1 cellular context compared by ENCODE assay signal in the genomic region with DNA sequence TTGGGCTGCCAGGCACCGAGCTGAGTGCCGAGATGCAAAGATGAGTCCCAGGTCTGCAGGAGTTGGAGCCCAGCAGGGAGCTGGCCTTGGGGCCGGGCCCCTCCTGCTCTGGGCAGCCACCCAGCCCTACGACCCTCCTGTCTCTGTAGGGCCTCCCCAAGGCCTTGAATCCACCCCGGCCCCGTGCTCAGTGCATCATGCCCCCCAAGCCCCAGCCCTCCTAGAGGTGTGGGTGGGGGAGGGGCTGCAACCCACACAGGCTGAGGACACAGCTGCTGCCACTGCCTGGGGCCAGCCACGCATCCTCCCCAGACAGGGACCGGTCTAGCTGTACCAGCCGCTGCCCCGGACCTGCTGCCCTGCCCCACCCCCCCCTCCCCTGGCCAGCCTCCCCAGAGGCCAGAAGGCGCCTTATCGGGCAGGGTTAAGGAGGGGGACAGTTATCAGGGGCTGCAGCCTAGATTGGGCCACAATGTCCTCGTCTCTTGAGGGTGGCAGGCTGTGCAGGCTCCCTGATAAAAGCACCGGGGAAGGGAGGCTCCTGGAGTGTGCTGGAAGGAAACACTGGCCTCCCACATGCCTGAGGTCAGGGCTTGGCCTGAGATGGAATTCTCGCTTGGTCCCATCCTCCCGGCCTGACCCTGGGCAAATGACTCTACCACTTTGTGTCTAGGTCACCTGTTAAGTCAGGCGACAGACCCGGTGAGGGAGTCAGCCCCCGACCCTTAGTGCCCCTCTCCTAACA.
A peak's percentile ranks its signal among the peaks of the same experiment; 100 is the strongest.
TF ChIP-seq lines count a peak whose summit lies in the region.

No MANE protein-coding gene starts in this region.

TF ChIP-seq in K562, 482 proteins besides CTCF, POLR2A, EP300 and RAD21 (continued from another document and continues in another):
- TF ChIP-seq ZBTB5 (IDR thresholded peaks at IDR 0.05) (no peak), HMG20B (CRISPR knock-in tag; IDR thresholded peaks at IDR 0.05) (no peak), TBP (optimal IDR thresholded peaks at IDR 0.05; ENCODE audit: low read depth, low read length) (peak; percentile 35), HDAC2 (IDR thresholded peaks at IDR 0.05) (peak; percentile 83; the same call in 1 of the 2 replicates), ZNF354B (CRISPR knock-in tag; IDR thresholded peaks at IDR 0.05) (no peak), ZNF408 (CRISPR knock-in tag; IDR thresholded peaks at IDR 0.05; ENCODE audit: low read depth) (no peak), SRSF1 (IDR thresholded peaks at IDR 0.05; ENCODE audit: low read depth, low read length) (no peak), DDX20 (tag; IDR thresholded peaks at IDR 0.05; ENCODE audit: low read depth) (no peak), JUNB (CRISPR knock-in tag; conservative IDR thresholded peaks at IDR 0.05) (no peak), FOXM1 (IDR thresholded peaks at IDR 0.05; ENCODE audit: low read depth) (peak; percentile 61; the same call in 1 of the 2 replicates), FOXM1 (CRISPR knock-in tag; IDR thresholded peaks at IDR 0.05; ENCODE audit: low read depth) (0 out of 2 replicates have a peak, but pooled peaks have one; percentile 55), ZNF384 (IDR thresholded peaks at IDR 0.05; ENCODE audit: low read depth, low read length) (no peak), FOXA3 (CRISPR knock-in tag; conservative IDR thresholded peaks at IDR 0.05 in 1 of 2, IDR thresholded peaks at IDR 0.05 in 1 of 2) (peak in 1 of 2 experiments; percentile 2; a peak in 1 of 4 replicates), ZNF695 (CRISPR knock-in tag; IDR thresholded peaks at IDR 0.05) (no peak), ETS1 (conservative IDR thresholded peaks at IDR 0.05; ENCODE audit: control insufficient read depth, low read depth, low read length) (peak; percentile 49; the same call in 1 of the 2 replicates), ETV5 (CRISPR knock-in tag; IDR thresholded peaks at IDR 0.05; ENCODE audit: low read depth) (no peak), MTA3 (IDR thresholded peaks at IDR 0.05; ENCODE audit: borderline replicate concordance) (no peak; the same call in none of the 2 replicates), SIN3B (IDR thresholded peaks at IDR 0.05; ENCODE audit: low read depth) (no peak), KLF16 (IDR thresholded peaks at IDR 0.05) (peak; percentile 96), HBP1 (CRISPR knock-in tag; IDR thresholded peaks at IDR 0.05) (no peak), NFATC3 (IDR thresholded peaks at IDR 0.05) (no peak), CBX3 (IDR thresholded peaks at IDR 0.05; ENCODE audit: borderline replicate concordance in 1 of 2, low read length in 2 of 2) (no peak), BRCA1 (IDR thresholded peaks at IDR 0.05) (no peak), BRCA1 (CRISPR knock-in tag; IDR thresholded peaks at IDR 0.05) (no peak), DPF2 (IDR thresholded peaks at IDR 0.05) (peak; percentile 92), CBFA2T3 (IDR thresholded peaks at IDR 0.05) (peak; percentile 98), MAFG (tag; conservative IDR thresholded peaks at IDR 0.05) (no peak), TRIM28 (IDR thresholded peaks at IDR 0.05) (no peak), ASH1L (IDR thresholded peaks at IDR 0.05; ENCODE audit: borderline replicate concordance, low read depth, partially characterized antibody) (no peak), ZC3H11A (IDR thresholded peaks at IDR 0.05; ENCODE audit: low read depth, low read length) (no peak), LCOR (CRISPR knock-in tag; IDR thresholded peaks at IDR 0.05) (no peak), ZBTB26 (CRISPR knock-in tag; IDR thresholded peaks at IDR 0.05) (no peak), STAT5A (IDR thresholded peaks at IDR 0.05; ENCODE audit: borderline replicate concordance, low read length) (peak; percentile 78), FOXP1 (CRISPR knock-in tag; IDR thresholded peaks at IDR 0.05) (no peak), SAFB2 (IDR thresholded peaks at IDR 0.05; ENCODE audit: borderline replicate concordance, low read depth, low read length, severe bottlenecking) (no peak), SIX5 (IDR thresholded peaks at IDR 0.05; ENCODE audit: borderline replicate concordance in 1 of 2, insufficient read depth in 1 of 2, low read depth in 1 of 2, low read length in 2 of 2) (no peak), CBX1 (IDR thresholded peaks at IDR 0.05; ENCODE audit: low read depth) (0 out of 2 replicates have a peak, but pooled peaks have one; percentile 17), SRSF9 (IDR thresholded peaks at IDR 0.05; ENCODE audit: borderline replicate concordance, low read depth, low read length) (no peak), PPARD (CRISPR knock-in tag; IDR thresholded peaks at IDR 0.05) (no peak), ZNF668 (CRISPR knock-in tag; IDR thresholded peaks at IDR 0.05) (no peak), DACH1 (IDR thresholded peaks at IDR 0.05; ENCODE audit: partially characterized antibody) (peak; percentile 41), NFIX (CRISPR knock-in tag; IDR thresholded peaks at IDR 0.05; ENCODE audit: low read depth) (no peak), PCBP1 (IDR thresholded peaks at IDR 0.05; ENCODE audit: low read depth, low read length, poor library complexity, severe bottlenecking) (no peak), CC2D1A (IDR thresholded peaks at IDR 0.05) (peak; percentile 82; the same call in 1 of the 2 replicates), ZBTB7A (IDR thresholded peaks at IDR 0.05; ENCODE audit: borderline replicate concordance, control insufficient read depth, low read depth, low read length) (peak; percentile 62; the same call in 1 of the 2 replicates)
- TF ChIP-seq, protein P1, sequence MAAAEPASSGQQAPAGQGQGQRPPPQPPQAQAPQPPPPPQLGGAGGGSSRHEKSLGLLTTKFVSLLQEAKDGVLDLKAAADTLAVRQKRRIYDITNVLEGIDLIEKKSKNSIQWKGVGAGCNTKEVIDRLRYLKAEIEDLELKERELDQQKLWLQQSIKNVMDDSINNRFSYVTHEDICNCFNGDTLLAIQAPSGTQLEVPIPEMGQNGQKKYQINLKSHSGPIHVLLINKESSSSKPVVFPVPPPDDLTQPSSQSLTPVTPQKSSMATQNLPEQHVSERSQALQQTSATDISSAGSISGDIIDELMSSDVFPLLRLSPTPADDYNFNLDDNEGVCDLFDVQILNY (CRISPR knock-in tag; IDR thresholded peaks at IDR 0.05): no peak
- TF ChIP-seq, protein P2, sequence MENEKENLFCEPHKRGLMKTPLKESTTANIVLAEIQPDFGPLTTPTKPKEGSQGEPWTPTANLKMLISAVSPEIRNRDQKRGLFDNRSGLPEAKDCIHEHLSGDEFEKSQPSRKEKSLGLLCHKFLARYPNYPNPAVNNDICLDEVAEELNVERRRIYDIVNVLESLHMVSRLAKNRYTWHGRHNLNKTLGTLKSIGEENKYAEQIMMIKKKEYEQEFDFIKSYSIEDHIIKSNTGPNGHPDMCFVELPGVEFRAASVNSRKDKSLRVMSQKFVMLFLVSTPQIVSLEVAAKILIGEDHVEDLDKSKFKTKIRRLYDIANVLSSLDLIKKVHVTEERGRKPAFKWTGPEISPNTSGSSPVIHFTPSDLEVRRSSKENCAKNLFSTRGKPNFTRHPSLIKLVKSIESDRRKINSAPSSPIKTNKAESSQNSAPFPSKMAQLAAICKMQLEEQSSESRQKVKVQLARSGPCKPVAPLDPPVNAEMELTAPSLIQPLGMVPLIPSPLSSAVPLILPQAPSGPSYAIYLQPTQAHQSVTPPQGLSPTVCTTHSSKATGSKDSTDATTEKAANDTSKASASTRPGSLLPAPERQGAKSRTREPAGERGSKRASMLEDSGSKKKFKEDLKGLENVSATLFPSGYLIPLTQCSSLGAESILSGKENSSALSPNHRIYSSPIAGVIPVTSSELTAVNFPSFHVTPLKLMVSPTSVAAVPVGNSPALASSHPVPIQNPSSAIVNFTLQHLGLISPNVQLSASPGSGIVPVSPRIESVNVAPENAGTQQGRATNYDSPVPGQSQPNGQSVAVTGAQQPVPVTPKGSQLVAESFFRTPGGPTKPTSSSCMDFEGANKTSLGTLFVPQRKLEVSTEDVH (IDR thresholded peaks at IDR 0.05; ENCODE audit: low read depth, partially characterized antibody): no peak
- TF ChIP-seq, protein P3, sequence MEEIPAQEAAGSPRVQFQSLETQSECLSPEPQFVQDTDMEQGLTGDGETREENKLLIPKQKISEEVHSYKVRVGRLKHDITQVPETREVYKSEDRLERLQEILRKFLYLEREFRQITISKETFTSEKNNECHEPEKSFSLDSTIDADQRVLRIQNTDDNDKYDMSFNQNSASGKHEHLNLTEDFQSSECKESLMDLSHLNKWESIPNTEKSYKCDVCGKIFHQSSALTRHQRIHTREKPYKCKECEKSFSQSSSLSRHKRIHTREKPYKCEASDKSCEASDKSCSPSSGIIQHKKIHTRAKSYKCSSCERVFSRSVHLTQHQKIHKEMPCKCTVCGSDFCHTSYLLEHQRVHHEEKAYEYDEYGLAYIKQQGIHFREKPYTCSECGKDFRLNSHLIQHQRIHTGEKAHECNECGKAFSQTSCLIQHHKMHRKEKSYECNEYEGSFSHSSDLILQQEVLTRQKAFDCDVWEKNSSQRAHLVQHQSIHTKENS (CRISPR knock-in tag; IDR thresholded peaks at IDR 0.05): no peak
- TF ChIP-seq, protein P4, sequence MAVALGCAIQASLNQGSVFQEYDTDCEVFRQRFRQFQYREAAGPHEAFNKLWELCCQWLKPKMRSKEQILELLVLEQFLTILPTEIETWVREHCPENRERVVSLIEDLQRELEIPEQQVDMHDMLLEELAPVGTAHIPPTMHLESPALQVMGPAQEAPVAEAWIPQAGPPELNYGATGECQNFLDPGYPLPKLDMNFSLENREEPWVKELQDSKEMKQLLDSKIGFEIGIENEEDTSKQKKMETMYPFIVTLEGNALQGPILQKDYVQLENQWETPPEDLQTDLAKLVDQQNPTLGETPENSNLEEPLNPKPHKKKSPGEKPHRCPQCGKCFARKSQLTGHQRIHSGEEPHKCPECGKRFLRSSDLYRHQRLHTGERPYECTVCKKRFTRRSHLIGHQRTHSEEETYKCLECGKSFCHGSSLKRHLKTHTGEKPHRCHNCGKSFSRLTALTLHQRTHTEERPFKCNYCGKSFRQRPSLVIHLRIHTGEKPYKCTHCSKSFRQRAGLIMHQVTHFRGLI (CRISPR knock-in tag; IDR thresholded peaks at IDR 0.05): peak; percentile 31; the same call in 1 of the 2 replicates
- TF ChIP-seq, protein P5, sequence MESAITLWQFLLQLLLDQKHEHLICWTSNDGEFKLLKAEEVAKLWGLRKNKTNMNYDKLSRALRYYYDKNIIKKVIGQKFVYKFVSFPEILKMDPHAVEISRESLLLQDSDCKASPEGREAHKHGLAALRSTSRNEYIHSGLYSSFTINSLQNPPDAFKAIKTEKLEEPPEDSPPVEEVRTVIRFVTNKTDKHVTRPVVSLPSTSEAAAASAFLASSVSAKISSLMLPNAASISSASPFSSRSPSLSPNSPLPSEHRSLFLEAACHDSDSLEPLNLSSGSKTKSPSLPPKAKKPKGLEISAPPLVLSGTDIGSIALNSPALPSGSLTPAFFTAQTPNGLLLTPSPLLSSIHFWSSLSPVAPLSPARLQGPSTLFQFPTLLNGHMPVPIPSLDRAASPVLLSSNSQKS (CRISPR knock-in tag; IDR thresholded peaks at IDR 0.05): no peak
- TF ChIP-seq, protein P6, sequence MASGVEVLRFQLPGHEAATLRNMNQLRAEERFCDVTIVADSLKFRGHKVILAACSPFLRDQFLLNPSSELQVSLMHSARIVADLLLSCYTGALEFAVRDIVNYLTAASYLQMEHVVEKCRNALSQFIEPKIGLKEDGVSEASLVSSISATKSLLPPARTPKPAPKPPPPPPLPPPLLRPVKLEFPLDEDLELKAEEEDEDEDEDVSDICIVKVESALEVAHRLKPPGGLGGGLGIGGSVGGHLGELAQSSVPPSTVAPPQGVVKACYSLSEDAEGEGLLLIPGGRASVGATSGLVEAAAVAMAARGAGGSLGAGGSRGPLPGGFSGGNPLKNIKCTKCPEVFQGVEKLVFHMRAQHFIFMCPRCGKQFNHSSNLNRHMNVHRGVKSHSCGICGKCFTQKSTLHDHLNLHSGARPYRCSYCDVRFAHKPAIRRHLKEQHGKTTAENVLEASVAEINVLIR (CRISPR knock-in tag; IDR thresholded peaks at IDR 0.05): no peak
